Comparison of ENCODE assay signal across 22 cellular contexts in genomic region chr3:48759071-48759470, GRCh38.
"Had no signal": no experiment of that assay in that cellular context is flagged by ENCODE, and none has a peak within 500 bp of the region (broad histone marks: within the 10 kb centered on the region; RNA-seq: fewer than 3 reads in every experiment).

No MANE protein-coding gene starts in this region.

- H3K27me3 Mint-ChIP-seq: naive thymus-derived CD4-positive, alpha-beta T cell; natural killer cell treated with Interleukin-12 subunit alpha and Interleukin-12 subunit beta and Interleukin-15 and Interleukin-18, amount 100 ng/mL, for 72 hours; progenitor cell of endocrine pancreas; stimulated activated naive CD8-positive, alpha-beta T cell treated with anti-CD3 and anti-CD28 coated beads, Interleukin-15, Interleukin-2, amounts not matched to agents 100 ng/mL and 50 ng/mL, for 24 hours had no signal

- H3K4me1 ChIP-seq: left ventricle myocardium inferior, suprapubic skin, tibial artery, uterus had no signal

- H3K4me3 Mint-ChIP-seq: mesothelial cell of epicardium; naive thymus-derived CD4-positive, alpha-beta T cell; natural killer cell treated with Interleukin-12 subunit alpha and Interleukin-12 subunit beta and Interleukin-15 and Interleukin-18, amount 100 ng/mL, for 72 hours; stimulated activated effector memory CD8-positive, alpha-beta T cell treated with anti-CD3 and anti-CD28 coated beads, Interleukin-12 subunit alpha, Interleukin-12 subunit beta, amount 100 ng/mL, for 72 hours; stimulated activated naive CD8-positive, alpha-beta T cell treated with anti-CD3 and anti-CD28 coated beads, Interleukin-15, Interleukin-2, amounts not matched to agents 100 ng/mL and 50 ng/mL, for 24 hours had no signal

- H3K27ac ChIP-seq: left ventricle myocardium inferior, ovary, skin epidermis, suprapubic skin, thoracic aorta, tibial artery, uterus had no signal

- H3K9me3 ChIP-seq: left ventricle myocardium inferior, mucosa of descending colon, ovary, suprapubic skin, thoracic aorta, tibial artery, uterus had no signal

- H3K4me3 ChIP-seq: left ventricle myocardium inferior, lung, mucosa of descending colon, ovary, skin epidermis, suprapubic skin, thoracic aorta, tibial artery, uterus had no signal

- H3K27ac Mint-ChIP-seq: mesothelial cell of epicardium; natural killer cell treated with Interleukin-12 subunit alpha and Interleukin-12 subunit beta and Interleukin-15 and Interleukin-18, amount 100 ng/mL, for 72 hours; progenitor cell of endocrine pancreas; stimulated activated effector memory CD8-positive, alpha-beta T cell treated with anti-CD3 and anti-CD28 coated beads, Interleukin-12 subunit alpha, Interleukin-12 subunit beta, amount 100 ng/mL, for 72 hours; stimulated activated naive CD8-positive, alpha-beta T cell treated with anti-CD3 and anti-CD28 coated beads, Interleukin-15, Interleukin-2, amounts not matched to agents 100 ng/mL and 50 ng/mL, for 24 hours had no signal

- H3K4me1 Mint-ChIP-seq: stimulated activated effector memory CD8-positive, alpha-beta T cell treated with anti-CD3 and anti-CD28 coated beads, Interleukin-12 subunit alpha, Interleukin-12 subunit beta, amount 100 ng/mL, for 72 hours had no signal

- H3K27me3 ChIP-seq: ovary, suprapubic skin, tibial artery, uterus had no signal

- H3K9me3 Mint-ChIP-seq: mesothelial cell of epicardium; naive thymus-derived CD4-positive, alpha-beta T cell; natural killer cell treated with Interleukin-12 subunit alpha and Interleukin-12 subunit beta and Interleukin-15 and Interleukin-18, amount 100 ng/mL, for 72 hours; stimulated activated effector memory CD8-positive, alpha-beta T cell treated with anti-CD3 and anti-CD28 coated beads, Interleukin-12 subunit alpha, Interleukin-12 subunit beta, amount 100 ng/mL, for 72 hours; stimulated activated naive CD8-positive, alpha-beta T cell treated with anti-CD3 and anti-CD28 coated beads, Interleukin-15, Interleukin-2, amounts not matched to agents 100 ng/mL and 50 ng/mL, for 24 hours had no signal

- DNase-seq: islet precursor cell; left ventricle myocardium inferior; mesendoderm; mucosa of descending colon; naive thymus-derived CD4-positive, alpha-beta T cell; ovary; retina; right cardiac atrium; stimulated activated CD4-positive, alpha-beta T cell treated with anti-CD3 and anti-CD28 coated beads, Interleukin-4, amount 100 ng/mL, for 24 hours; stimulated activated naive CD4-positive, alpha-beta T cell; tibial artery; uterus had no signal

- ATAC-seq: mucosa of descending colon; naive thymus-derived CD4-positive, alpha-beta T cell; natural killer cell treated with Interleukin-12 subunit alpha and Interleukin-12 subunit beta and Interleukin-15 and Interleukin-18, amount 100 ng/mL, for 72 hours; right cardiac atrium; sciatic nerve; stimulated activated effector memory CD8-positive, alpha-beta T cell treated with anti-CD3 and anti-CD28 coated beads, Interleukin-12 subunit alpha, Interleukin-12 subunit beta, amount 100 ng/mL, for 72 hours had no signal

- H3K36me3 ChIP-seq: ovary, uterus had no signal
